ENCODE assay signal across 9 cellular contexts in the genomic region with DNA sequence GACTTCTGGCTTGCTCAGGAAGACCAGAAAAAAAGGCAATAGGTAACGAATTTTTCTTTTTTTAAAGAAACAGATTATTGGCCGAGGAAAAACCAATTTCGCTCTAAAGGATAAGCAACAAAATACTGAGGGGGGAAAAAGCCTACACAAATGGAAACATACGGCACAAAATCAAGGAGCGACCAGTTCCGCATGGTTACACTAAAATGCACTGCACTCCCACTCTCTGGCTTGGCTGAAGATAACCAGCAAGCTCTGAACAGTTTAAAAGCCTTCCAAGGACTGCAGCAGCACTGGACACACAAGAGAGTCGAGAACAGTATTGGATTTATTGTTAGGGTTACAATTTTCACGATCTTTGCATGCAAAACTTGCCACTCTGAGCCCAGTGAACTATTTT. TPM values are rescaled to one million over a fixed set of nuclear protein-coding genes. Genes with fewer than 3 reads are reported as not detected.
DNase-seq lines count a peak whose midpoint lies in the region; ATAC-seq, FAIRE-seq and TF ChIP-seq lines count a peak whose summit lies in the region.
"Had no signal": no experiment of that assay in that cellular context is flagged by ENCODE, and none has a peak within 500 bp of the region (broad histone marks: within the 10 kb centered on the region; RNA-seq: fewer than 3 reads in every experiment).

No MANE protein-coding gene starts in this region.

- no TSS peak for BruUV-seq in HepG2 (replicated peaks; lab: Mats Ljungman, UMichigan)

- H3K36me3 ChIP-seq in right lobe of liver (no peaks in the 10 kb centered on the region), HepG2 (replicated peaks in 1 of 2; ENCODE audit: control insufficient read depth in 1 of 2, insufficient read depth in 2 of 2, low read length in 2 of 2) (no peaks in the 10 kb centered on the region), mesenchymal stem cell (ENCODE audit: control insufficient read depth in 1 of 2, insufficient read depth in 2 of 2, low read depth in 1 of 2, low read length in 2 of 2) (peaks cover 0 to 3% of the 10 kb centered on the region in 2 experiments), tibial nerve (no peaks in the 10 kb centered on the region)

- in situ Hi-C loops in HepG2 (cut with HindIII; ENCODE audit: extremely low pct_ligation_motif_present, low pct_unique_long_range_greater_than_20kb) = no loop called here

- TF ChIP-seq CTCF in right lobe of liver (IDR thresholded peaks at IDR 0.05) (no peak), HepG2 (CRISPR knock-in tag; IDR thresholded peaks at IDR 0.05) (no peak), tibial nerve (IDR thresholded peaks at IDR 0.05) (no peak)

- H3K4me2 ChIP-seq in HepG2 (ENCODE audit: low read depth, low read length) = no peak overlapping the region
- H3K4me2 ChIP-seq in mesenchymal stem cell (ENCODE audit: low read length, poor library complexity, severe bottlenecking) = peak overlapping the region; percentile 99

- H3K79me2 ChIP-seq in HepG2 (ENCODE audit: insufficient read depth, low read length) = no peaks in the 10 kb centered on the region

- no peak overlapping the region for H2AK5ac ChIP-seq in mesenchymal stem cell (ENCODE audit: low read length, severe bottlenecking)

- no peak overlapping the region for H3K18ac ChIP-seq in mesenchymal stem cell (ENCODE audit: low read depth in 1 of 2, low read length in 2 of 2)

- H3K9ac ChIP-seq in HepG2 (ENCODE audit: insufficient read depth, low read depth, low read length) (no peak overlapping the region), mesenchymal stem cell (ENCODE audit: low read length) (peak overlapping the region; percentile 67)

- H2BK120ac ChIP-seq in mesenchymal stem cell (ENCODE audit: low read depth, low read length) = no peak overlapping the region

- DNase-seq in right lobe of liver = no peak
- no peak for DNase-seq in HepG2 (ENCODE audit: low spot score)
- peak; percentile 27 for DNase-seq in astrocyte of the hippocampus (ENCODE audit: low read depth, low spot score)
- no peak for DNase-seq in mesenchymal stem cell
- no peak for DNase-seq in AML-193 (lab: John Stamatoyannopoulos, UW)
- no peak for DNase-seq in tibial nerve (ENCODE audit: low spot score in 2 of 2)
- DNase-seq: GF-D8 had no signal

- H3K4me3 ChIP-seq in right lobe of liver (peak overlapping the region in 2 of 3 donors; percentile 75 to 91), HepG2 (replicated peaks in 1 of 3; ENCODE audit: insufficient read depth in 1 of 3, low read depth in 2 of 3, low read length in 3 of 3) (no peak overlapping the region), mesenchymal stem cell (ENCODE audit: insufficient read depth in 1 of 2, low read depth in 1 of 2, low read length in 2 of 2) (peak overlapping the region in 1 of 2 experiments; percentile 78), tibial nerve (peak overlapping the region in 1 of 4 donors; percentile 78)

- no peak overlapping the region for H2BK15ac ChIP-seq in mesenchymal stem cell (ENCODE audit: low read depth, poor library complexity, severe bottlenecking)

- no peak overlapping the region for H3K23ac ChIP-seq in mesenchymal stem cell (ENCODE audit: low read length in 2 of 2)

- CTCF ChIA-PET in HepG2 (lab: Yijun Ruan, JAX; ENCODE audit: low intra/inter-chr PET ratio, low total read pairs) = no interaction called here

- H4K20me1 ChIP-seq in HepG2 (ENCODE audit: insufficient read depth, low read length) = no peaks in the 10 kb centered on the region

- no peaks in the 10 kb centered on the region for H3K9me3 ChIP-seq in right lobe of liver
- H3K9me3 ChIP-seq in HepG2 (ENCODE audit: low read length) = no peaks in the 10 kb centered on the region
- H3K9me3 ChIP-seq in mesenchymal stem cell (ENCODE audit: control insufficient read depth, low read length) = no peaks in the 10 kb centered on the region
- H3K9me3 ChIP-seq in tibial nerve = no peaks in the 10 kb centered on the region

- no peak overlapping the region for H2BK12ac ChIP-seq in mesenchymal stem cell (ENCODE audit: low read length in 2 of 2)

- no peak overlapping the region for H4K91ac ChIP-seq in mesenchymal stem cell (ENCODE audit: low read length)

- no peak for TF ChIP-seq RAD21 in HepG2 (CRISPR knock-in tag; IDR thresholded peaks at IDR 0.05)

- H3K27me3 ChIP-seq in right lobe of liver (no peaks in the 10 kb centered on the region), HepG2 (ENCODE audit: control insufficient read depth in 1 of 2, insufficient read depth in 2 of 2, low read length in 2 of 2) (peaks cover 7 to 40% of the 10 kb centered on the region in 2 experiments; a peak in 4 of 5 replicates), mesenchymal stem cell (ENCODE audit: control insufficient read depth in 1 of 2, insufficient read depth in 1 of 2, low read length in 2 of 2) (peaks cover 5 to 43% of the 10 kb centered on the region in 2 experiments), tibial nerve (peaks cover 0 to 50% of the 10 kb centered on the region in 2 donors)

- H3K4me1 ChIP-seq in right lobe of liver = peaks cover 0 to 16% (median 7%) of the 10 kb centered on the region in 4 donors
- H3K4me1 ChIP-seq in HepG2 (ENCODE audit: insufficient read depth, low read length) = no peaks in the 10 kb centered on the region
- peaks cover 19% of the 10 kb centered on the region for H3K4me1 ChIP-seq in mesenchymal stem cell (ENCODE audit: control insufficient read depth, insufficient read depth, low read depth, low read length)
- peaks cover 0 to 17% (median 10%) of the 10 kb centered on the region in 4 donors for H3K4me1 ChIP-seq in tibial nerve

- intact Hi-C loops in right lobe of liver (cut with DNase I) = no loop called here
- intact Hi-C loops in HepG2 (cut with micrococcal nuclease; ENCODE audit: unreplicated experiment) = no loop called here

- no peak overlapping the region for H2BK5ac ChIP-seq in mesenchymal stem cell (ENCODE audit: low read depth, low read length, poor library complexity, severe bottlenecking)

- no peak overlapping the region for H3K4ac ChIP-seq in mesenchymal stem cell (ENCODE audit: low read depth in 1 of 2, low read length in 2 of 2)

- POLR2A ChIA-PET in HepG2 (lab: Yijun Ruan, JAX) = no interaction called here

- ATAC-seq in right lobe of liver = no peak
- ATAC-seq in HepG2 = no peak
- no peak for ATAC-seq in GM19351 (IDR thresholded peaks at IDR 0.05; ENCODE audit: unreplicated experiment)
- no peak for ATAC-seq in HG02798 (IDR thresholded peaks at IDR 0.05; ENCODE audit: poor library complexity, unreplicated experiment)

- 67% methylated on average over 8 of the region's 8 CpGs for WGBS in right lobe of liver (ENCODE audit: insufficient coverage, low coverage, low lambda C conversion rate, missing lambda C conversion rate)
- WGBS in HepG2 (ENCODE audit: low lambda C conversion rate) = 38% methylated on average over 8 of the region's 8 CpGs
- WGBS in mesenchymal stem cell = 67% methylated on average over 8 of the region's 8 CpGs
- WGBS in tibial nerve, 2 donors = 59 to 64% methylated on average over 8 of the region's 8 CpGs

- no peaks in the 10 kb centered on the region for H3K79me1 ChIP-seq in mesenchymal stem cell (replicated peaks; ENCODE audit: low read length, poor library complexity, severe bottlenecking)

- no peak overlapping the region for H4K8ac ChIP-seq in mesenchymal stem cell (ENCODE audit: low read length)

- FAIRE-seq in HepG2 (lab: Jason Lieb, UNC) = no peak

- H3K27ac ChIP-seq in right lobe of liver (peak overlapping the region in 1 of 3 donors; percentile 92), HepG2 (ENCODE audit: extremely low read length, insufficient read depth, low read length) (no peak overlapping the region), mesenchymal stem cell (ENCODE audit: low read length, poor library complexity, severe bottlenecking) (no peak overlapping the region), tibial nerve (no peak overlapping the region)

- H2AFZ ChIP-seq in HepG2 (ENCODE audit: low read length) (no peak overlapping the region), mesenchymal stem cell (ENCODE audit: low read depth, low read length) (no peak overlapping the region)

- TF ChIP-seq POLR2A in right lobe of liver (IDR thresholded peaks at IDR 0.05) = no peak
- no peak for TF ChIP-seq POLR2A in HepG2 (IDR thresholded peaks at IDR 0.05; ENCODE audit: insufficient read depth in 1 of 2, low read depth in 2 of 2, low read length in 2 of 2)
- no peak for TF ChIP-seq POLR2A in tibial nerve (IDR thresholded peaks at IDR 0.05)

- no peak for TF ChIP-seq EP300 in HepG2 (IDR thresholded peaks at IDR 0.05; ENCODE audit: low read depth in 2 of 2, low read length in 2 of 2)
- no peak for TF ChIP-seq EP300 in HepG2 (CRISPR knock-in tag; IDR thresholded peaks at IDR 0.05; ENCODE audit: borderline replicate concordance)
- no peak for TF ChIP-seq EP300 in tibial nerve (IDR thresholded peaks at IDR 0.05)

- H3K14ac ChIP-seq in mesenchymal stem cell (ENCODE audit: low read length in 2 of 2) = no peak overlapping the region

TF ChIP-seq in HepG2, 621 proteins besides CTCF, POLR2A, EP300 and RAD21 (continues in another document):
- TF ChIP-seq EED (CRISPR knock-in tag; IDR thresholded peaks at IDR 0.05) = no peak

RNA-seq across cellular contexts. Expression of gene MAP7, which starts 0.9 kb away (rescaled TPM):
- total RNA-seq in right lobe of liver (10 to 100 TPM; 14.8 to 20.9 (median 17.9) TPM), HepG2 (2016; rRNA removed; fragmentation: Illumina TruSeq; extraction: Trizol) (0.04 and 0.07 TPM in 2 replicates), tibial nerve (1 to 10 TPM in 3 of 4 donors, under 1 TPM in 1; 0.84 to 1.5 (median 1.4) TPM)
- total RNA-seq in HepG2 (2016; cell fraction: cytosol; rRNA removed; fragmentation: Illumina TruSeq; extraction: Trizol; ENCODE audit: low read depth) = not detected in 2 replicates
- not detected in 2 replicates for total RNA-seq in HepG2 (2016; cell fraction: insoluble cytoplasmic fraction; rRNA removed; fragmentation: Illumina TruSeq; extraction: Trizol)
- 0.06 and 0.07 TPM in 2 replicates for total RNA-seq in HepG2 (2016; cell fraction: membrane; rRNA removed; fragmentation: Illumina TruSeq; extraction: Trizol)
- total RNA-seq in HepG2 (2016; cell fraction: nucleus; rRNA removed; fragmentation: Illumina TruSeq; extraction: Trizol) = not detected in 2 replicates
- not detected in 2 replicates for polyA plus RNA-seq in HepG2 (2011; rRNA removed)
- polyA plus RNA-seq in HepG2 (2011; cell fraction: cytosol; rRNA removed) = not detected in 2 replicates
- not detected in 2 replicates for polyA plus RNA-seq in HepG2 (2011; cell fraction: nucleus; rRNA removed)
- not detected in 2 replicates for polyA plus RNA-seq in HepG2 (2012)
- polyA plus RNA-seq in HepG2 (2016; cell fraction: cytosol; fragmentation: Illumina TruSeq; extraction: Trizol; ENCODE audit: low read depth) = not detected in 2 replicates
- 0.05 and 0.13 TPM in 2 replicates for polyA plus RNA-seq in HepG2 (2016; cell fraction: insoluble cytoplasmic fraction; fragmentation: Illumina TruSeq; extraction: Trizol; ENCODE audit: low read depth)
- polyA plus RNA-seq in HepG2 (2016; cell fraction: membrane; fragmentation: Illumina TruSeq; extraction: Trizol; ENCODE audit: low read depth) = not detected in 2 replicates
- polyA plus RNA-seq in HepG2 (2016; cell fraction: nucleus; fragmentation: Illumina TruSeq; extraction: Trizol; ENCODE audit: insufficient read depth, low read depth) = not detected in 2 replicates
- 26.0 TPM in 1 of 2 replicates, not detected in the other for polyA minus RNA-seq in HepG2 (2011; rRNA and poly(A)+ RNA removed; ENCODE audit: low replicate concordance)
- polyA minus RNA-seq in HepG2 (2011; cell fraction: cytosol; rRNA and poly(A)+ RNA removed) = 0.18 TPM in 1 of 2 replicates, not detected in the other
- polyA minus RNA-seq in HepG2 (2011; cell fraction: nucleus; rRNA and poly(A)+ RNA removed) = 0.13 TPM in 1 of 2 replicates, not detected in the other
- 0.61 TPM for polyA plus RNA-seq in mesenchymal stem cell (2013, experiment 1 of 2)
- 0.55 TPM for polyA plus RNA-seq in mesenchymal stem cell (2013, experiment 2 of 2)

Comparison
In these comparisons a context has a peak if more than half of its experiments do, and no peak if none do; other contexts are left out.
1. H3K4me3 ChIP-seq: peak in right lobe of liver (2 of 3); none in HepG2 (0 of 3).
2. RNA of gene MAP7, which starts 0.9 kb away (total RNA-seq): 14.8 to 20.9 TPM in right lobe of liver; 0.84 to 1.5 TPM in tibial nerve and 0.04 to 0.07 TPM in HepG2; every median in the first group is over 4 times any median in the second.